11 cellular contexts compared by ENCODE assay signal in genomic region chr18:45818765-45819164, GRCh38. TPM values are rescaled to one million over a fixed set of nuclear protein-coding genes. Genes with fewer than 3 reads are reported as not detected.
A peak's percentile ranks its signal among the peaks of the same experiment; 100 is the strongest.
DNase-seq lines count a peak whose midpoint lies in the region; ATAC-seq and TF ChIP-seq lines count a peak whose summit lies in the region.
"Not testable (repeated sequence)": the region's sequence is repeated elsewhere in the genome, so short reads cannot be mapped to it uniquely, and the experiment has no call there.
"Had no signal": no experiment of that assay in that cellular context is flagged by ENCODE, and none has a peak within 500 bp of the region (broad histone marks: within the 10 kb centered on the region; RNA-seq: fewer than 3 reads in every experiment).

No MANE protein-coding gene starts in this region.

- not testable (repeated sequence) for H4K20me1 ChIP-seq in mammary epithelial cell (ENCODE audit: insufficient read depth, low read length)

- H3K9ac ChIP-seq in mammary epithelial cell (ENCODE audit: insufficient read depth, low read length) = not testable (repeated sequence)

- in situ Hi-C loops in mammary epithelial cell (cut with MboI; ENCODE audit: low sequenced_read_pairs in 2 of 2) = not testable (repeated sequence)

- CTCF ChIA-PET in mammary epithelial cell (lab: Charles Lee; ENCODE audit: low non-redundant PET) = not testable (repeated sequence)

- TF ChIP-seq CTCF in NB4 (IDR thresholded peaks at IDR 0.05; ENCODE audit: low read depth, low read length); mammary epithelial cell (conservative IDR thresholded peaks at IDR 0.05 in 1 of 2, IDR thresholded peaks at IDR 0.05 in 1 of 2; ENCODE audit: extremely low read depth in 1 of 2, insufficient read depth in 1 of 2, low read depth in 1 of 2, low read length in 2 of 2): not testable (repeated sequence)

- not testable (repeated sequence) for H3K27ac Mint-ChIP-seq in natural killer cell treated with Interleukin-12 subunit alpha and Interleukin-12 subunit beta and Interleukin-15 and Interleukin-18, amount 100 ng/mL, for 72 hours

- H3K4me2 ChIP-seq in mammary epithelial cell (ENCODE audit: insufficient read depth, low read depth, low read length) = not testable (repeated sequence)

- intact Hi-C loops in mammary epithelial cell (cut with micrococcal nuclease) = not testable (repeated sequence)

- dilution Hi-C loops in mammary epithelial cell (cut with HindIII; ENCODE audit: low sequenced_read_pairs) = not testable (repeated sequence)

- H3K36me3 Mint-ChIP-seq in natural killer cell treated with Interleukin-12 subunit alpha and Interleukin-12 subunit beta and Interleukin-15 and Interleukin-18, amount 100 ng/mL, for 72 hours = peaks cover 19% of the 10 kb centered on the region

- TF ChIP-seq POLR2A in NB4 (IDR thresholded peaks at IDR 0.05; ENCODE audit: extremely low read depth, insufficient read length) = not testable (repeated sequence)

- H3K4me1 ChIP-seq in mammary epithelial cell (ENCODE audit: insufficient read depth, low read length) = not testable (repeated sequence)

- peaks cover 5 to 18% of the 10 kb centered on the region in 2 donors for H3K27me3 Mint-ChIP-seq in natural killer cell treated with Interleukin-12 subunit alpha and Interleukin-12 subunit beta and Interleukin-15 and Interleukin-18, amount 100 ng/mL, for 72 hours

- H3K9me3 Mint-ChIP-seq in natural killer cell treated with Interleukin-12 subunit alpha and Interleukin-12 subunit beta and Interleukin-15 and Interleukin-18, amount 100 ng/mL, for 72 hours = not testable (repeated sequence)

- BruUV-seq in mammary epithelial cell (replicated peaks; lab: Mats Ljungman, UMichigan) = not testable (repeated sequence)

- H3K4me1 Mint-ChIP-seq in natural killer cell treated with Interleukin-12 subunit alpha and Interleukin-12 subunit beta and Interleukin-15 and Interleukin-18, amount 100 ng/mL, for 72 hours (ENCODE audit: low read depth in 2 of 2) = not testable (repeated sequence)

- not testable (repeated sequence) for H3K4me3 Mint-ChIP-seq in natural killer cell treated with Interleukin-12 subunit alpha and Interleukin-12 subunit beta and Interleukin-15 and Interleukin-18, amount 100 ng/mL, for 72 hours

- not testable (repeated sequence) for H3K27me3 ChIP-seq in mammary epithelial cell (ENCODE audit: insufficient read depth, low read length)

- H3K27ac ChIP-seq in mammary epithelial cell (ENCODE audit: insufficient read depth, low read depth, low read length) = not testable (repeated sequence)

- H3K36me3 ChIP-seq in mammary epithelial cell (ENCODE audit: insufficient read depth, low read length) = not testable (repeated sequence)

- H2AFZ ChIP-seq in mammary epithelial cell (ENCODE audit: low read depth, low read length) = not testable (repeated sequence)

- peak; percentile 43 for DNase-seq in Daoy (ENCODE audit: low read depth)
- peak; percentile 30 for DNase-seq in M059J (ENCODE audit: low read depth)
- DNase-seq in NB4 (ENCODE audit: low read depth) = peak; percentile 28
- peak; percentile 57 for DNase-seq in RPMI7951 (ENCODE audit: low read depth)
- DNase-seq in mammary epithelial cell = peak; percentile 33
- peak; percentile 91 for DNase-seq in fibroblast of peridontal ligament (ENCODE audit: extremely low read depth)
- peak; percentile 25 for DNase-seq in natural killer cell treated with Interleukin-12 subunit alpha and Interleukin-12 subunit beta and Interleukin-15 and Interleukin-18, amount 100 ng/mL, for 72 hours (ENCODE audit: low spot score)

- not testable (repeated sequence) for H3K9me3 ChIP-seq in mammary epithelial cell (replicated peaks; ENCODE audit: insufficient read depth, low read length)

- ATAC-seq in natural killer cell treated with Interleukin-12 subunit alpha and Interleukin-12 subunit beta and Interleukin-15 and Interleukin-18, amount 100 ng/mL, for 72 hours = not testable (repeated sequence)

- H3K79me2 ChIP-seq in mammary epithelial cell (ENCODE audit: insufficient read depth, low read length) = not testable (repeated sequence)

- 69% methylated on average over 8 of the region's 8 CpGs for WGBS in mammary epithelial cell (ENCODE audit: low coverage, missing lambda C conversion rate)

- not testable (repeated sequence) for H3K4me3 ChIP-seq in NB4 (ENCODE audit: low read depth, low read length); mammary epithelial cell (replicated peaks in 1 of 3; ENCODE audit: insufficient read depth in 1 of 3, low read depth in 2 of 3, low read length in 3 of 3)

RNA-seq across cellular contexts. Expression of gene SIGLEC15, which starts 6.7 kb away (rescaled TPM):
- total RNA-seq in Daoy (2014; rRNA removed; shearing (Covaris generic)) = 12.1 and 17.9 TPM in 2 replicates
- total RNA-seq in M059J (2014; rRNA removed; shearing (Covaris generic)) = 2.1 and 8.6 TPM in 2 replicates
- 49.3 and 65.7 TPM in 2 replicates for total RNA-seq in RPMI7951 (2014; rRNA removed; shearing (Covaris generic))
- under 1 TPM in 1 of 2 donors, not detected in 1; 0.17 TPM for total RNA-seq in mammary epithelial cell
- 0.03 TPM for polyA plus RNA-seq in mammary epithelial cell
- not detected for polyA minus RNA-seq in mammary epithelial cell
- total RNA-seq in natural killer cell treated with Interleukin-12 subunit alpha and Interleukin-12 subunit beta and Interleukin-15 and Interleukin-18, amount 100 ng/mL, for 72 hours = not detected
- total RNA-seq: CD4-positive, alpha-beta T cell; GM23338; H7 had no signal
- polyA plus RNA-seq: A549 had no signal

Comparison
In these comparisons a context has a peak if more than half of its experiments do, and no peak if none do; other contexts are left out.
1. DNase-seq: peak in every context shown above with its lines; median percentile 91 in fibroblast of peridontal ligament; 57 in RPMI7951; 43 in Daoy; 33 in mammary epithelial cell; 30 in M059J; 28 in NB4; 25 in natural killer cell treated with Interleukin-12 subunit alpha and Interleukin-12 subunit beta and Interleukin-15 and Interleukin-18, amount 100 ng/mL, for 72 hours.